ENCODE assay signal across 11 cellular contexts in genomic region chr2:159902722-159903121, GRCh38. TPM values are rescaled to one million over a fixed set of nuclear protein-coding genes. Genes with fewer than 3 reads are reported as not detected.
DNase-seq lines count a peak whose midpoint lies in the region; ATAC-seq, FAIRE-seq and TF ChIP-seq lines count a peak whose summit lies in the region.
"Had no signal": no experiment of that assay in that cellular context is flagged by ENCODE, and none has a peak within 500 bp of the region (broad histone marks: within the 10 kb centered on the region; RNA-seq: fewer than 3 reads in every experiment).

No MANE protein-coding gene starts in this region.

- H3K4me1 ChIP-seq in endothelial cell of umbilical vein (ENCODE audit: control insufficient read depth, extremely low read depth, insufficient read depth, low read length) = peaks cover 22% of the 10 kb centered on the region

- dilution Hi-C loops in endothelial cell of umbilical vein (cut with MboI; ENCODE audit: extremely low pct_ligation_motif_present, low sequenced_read_pairs) = no loop called here

- H4K20me1 ChIP-seq in endothelial cell of umbilical vein (replicated peaks; ENCODE audit: control insufficient read depth, extremely low read depth, insufficient read depth, low read length) = no peaks in the 10 kb centered on the region

- H3K27ac ChIP-seq in endothelial cell of umbilical vein (ENCODE audit: insufficient read depth, low read depth, low read length) = no peak overlapping the region

- H3K9me1 ChIP-seq in endothelial cell of umbilical vein (replicated peaks; ENCODE audit: control insufficient read depth, extremely low read depth, insufficient read depth, low read length) = no peaks in the 10 kb centered on the region

- BruUV-seq in endothelial cell of umbilical vein (replicated peaks; lab: Mats Ljungman, UMichigan) = TSS peak; percentile 23

- peak overlapping the region; percentile 87 for H3K4me2 ChIP-seq in endothelial cell of umbilical vein (ENCODE audit: insufficient read depth, low read length)

- no peak overlapping the region for H2AFZ ChIP-seq in endothelial cell of umbilical vein (ENCODE audit: low read depth, low read length)

- H3K36me3 ChIP-seq in endothelial cell of umbilical vein (ENCODE audit: control insufficient read depth in 2 of 2, extremely low read depth in 1 of 2, insufficient read depth in 2 of 2, low read length in 2 of 2) = no peaks in the 10 kb centered on the region

- no peak overlapping the region for H3K9ac ChIP-seq in endothelial cell of umbilical vein (replicated peaks; ENCODE audit: extremely low read depth, insufficient read depth, low read length)

- intact Hi-C loops in endothelial cell of umbilical vein (cut with micrococcal nuclease) = loop anchor here (5.0 kb wide), 1 partner anchor 65 kb away; no protein-coding TSS in a partner anchor

- no peak overlapping the region for H3K4me3 ChIP-seq in endothelial cell of umbilical vein (replicated peaks in 1 of 3; ENCODE audit: insufficient read depth in 1 of 3, low read depth in 1 of 3, low read length in 3 of 3)

- CTCF ChIA-PET in endothelial cell of umbilical vein (lab: Charles Lee) = interaction anchor here (1.5 to 1.6 kb wide), 3 partner anchors 12 to 19 kb away, joined by 3 to 6 read pairs (median 4); no protein-coding TSS in a partner anchor

- no peak for FAIRE-seq in endothelial cell of umbilical vein (lab: Jason Lieb, UNC)
- FAIRE-seq: H1 had no signal

- ATAC-seq in GM21381 (IDR thresholded peaks at IDR 0.05; ENCODE audit: unreplicated experiment) (no peak), GM18520 (IDR thresholded peaks at IDR 0.05; ENCODE audit: unreplicated experiment) (no peak)

- H3K79me2 ChIP-seq in endothelial cell of umbilical vein (ENCODE audit: control insufficient read depth, insufficient read depth, low read length) = no peaks in the 10 kb centered on the region

- H3K9me3 ChIP-seq in endothelial cell of umbilical vein (replicated peaks; ENCODE audit: control insufficient read depth, insufficient read depth, low read length) = no peaks in the 10 kb centered on the region

- POLR2A ChIA-PET in endothelial cell of umbilical vein (lab: Charles Lee) = no interaction called here

- no peaks in the 10 kb centered on the region for H3K27me3 ChIP-seq in endothelial cell of umbilical vein (ENCODE audit: control insufficient read depth in 2 of 2, insufficient read depth in 2 of 2, low read length in 2 of 2)

- no peak for TF ChIP-seq CTCF in endothelial cell of umbilical vein (IDR thresholded peaks at IDR 0.05; ENCODE audit: extremely low read depth in 1 of 2, insufficient read depth in 1 of 2, low read depth in 1 of 2, low read length in 2 of 2)

- TF ChIP-seq POLR2A in GM19099 (IDR thresholded peaks at IDR 0.05; ENCODE audit: extremely low read depth, insufficient read length, low read depth) (peak; percentile 20), endothelial cell of umbilical vein (IDR thresholded peaks at IDR 0.05; ENCODE audit: low read depth, low read length) (no peak)

- DNase-seq in COLO668 (lab: John Stamatoyannopoulos, UW; ENCODE audit: unreplicated experiment) = peak; percentile 58
- peak; percentile 87 for DNase-seq in NCI-H748 (lab: John Stamatoyannopoulos, UW; ENCODE audit: unreplicated experiment)
- no peak for DNase-seq in endothelial cell of umbilical vein (ENCODE audit: low read depth, low spot score)
- DNase-seq in DMS53 (lab: John Stamatoyannopoulos, UW) = no peak
- no peak for DNase-seq in hepatic stellate cell (ENCODE audit: low spot score)
- DNase-seq: DND-41, NCI-H446 treated with DMSO at 0.1 percent for 48 hours had no signal

TF ChIP-seq in endothelial cell of umbilical vein, 7 proteins besides CTCF, POLR2A, EP300 and RAD21:
- no peak for TF ChIP-seq MAX (IDR thresholded peaks at IDR 0.05; ENCODE audit: insufficient read depth, insufficient read length)
TF ChIP-seq in endothelial cell of umbilical vein: peak in this region for 0.

RNA-seq across cellular contexts. Expression of gene LY75, which starts 1.8 kb away (rescaled TPM):
- total RNA-seq in endothelial cell of umbilical vein = 11.7 and 13.2 TPM in 2 replicates
- 2.8 and 3.8 TPM in 2 replicates for polyA plus RNA-seq in endothelial cell of umbilical vein
- polyA plus RNA-seq in endothelial cell of umbilical vein (2011; cell fraction: cytosol; rRNA removed) = 3.7 and 4.1 TPM in 2 replicates
- 5.4 and 6.8 TPM in 2 replicates for polyA plus RNA-seq in endothelial cell of umbilical vein (2011; cell fraction: nucleus; rRNA removed)
- 2.4 and 6.3 TPM in 2 replicates for polyA plus RNA-seq in endothelial cell of umbilical vein (2012)
- polyA minus RNA-seq in endothelial cell of umbilical vein = 9.4 and 12.1 TPM in 2 replicates
- not detected for polyA minus RNA-seq in endothelial cell of umbilical vein (2011; cell fraction: cytosol; rRNA and poly(A)+ RNA removed)
- 10.7 and 19.9 TPM in 2 replicates for polyA minus RNA-seq in endothelial cell of umbilical vein (2011; cell fraction: nucleus; rRNA and poly(A)+ RNA removed)

Comparison
In these comparisons a context has a peak if more than half of its experiments do, and no peak if none do; other contexts are left out.
1. DNase-seq: peak in COLO668 (single experiment) and NCI-H748 (single experiment); none in endothelial cell of umbilical vein (single experiment), DMS53 (single experiment) and hepatic stellate cell (single experiment).